ENCODE assay signal across 18 cellular contexts in genomic region chr3:13607821-13608620, GRCh38. TPM values are rescaled to one million over a fixed set of nuclear protein-coding genes. Genes with fewer than 3 reads are reported as not detected.
"Had no signal": no experiment of that assay in that cellular context is flagged by ENCODE, and none has a peak within 500 bp of the region (broad histone marks: within the 10 kb centered on the region; RNA-seq: fewer than 3 reads in every experiment).

No MANE protein-coding gene starts in this region.

- DNase-seq: activated B cell treated with CpG ODN at 0.5 μM for 24 hours; activated CD4-positive, alpha-beta T cell treated with anti-CD3 and anti-CD28 coated beads, Interleukin-2, amount 10 ng/mL, durations not matched to agents 24 days and 14 days; activated CD8-positive, alpha-beta memory T cell treated with anti-CD3 and anti-CD28 coated beads, Interleukin-2, amount 50 U/mL, for 48 hours; activated naive CD4-positive, alpha-beta T cell; activated T-cell treated with anti-CD3 and anti-CD28 coated beads, Interleukin-2, amount 50 U/mL, for 72 hours; left colon; retina; stimulated activated CD4-positive, alpha-beta T cell treated with anti-CD3 and anti-CD28 coated beads, Interleukin-4, amount 100 ng/mL, for 4 hours; stimulated activated CD8-positive, alpha-beta memory T cell treated with anti-CD3 and anti-CD28 coated beads, Interleukin-4, amount 100 ng/mL, for 48 hours; testis; upper lobe of right lung had no signal

- FAIRE-seq: astrocyte, endometrium, islet of Langerhans had no signal

- H3K27me3 Mint-ChIP-seq: stimulated activated naive CD8-positive, alpha-beta T cell treated with anti-CD3 and anti-CD28 coated beads, Interleukin-15, Interleukin-2, amounts not matched to agents 100 ng/mL and 50 ng/mL, for 24 hours had no signal

- H3K9me3 ChIP-seq: testis, upper lobe of right lung had no signal

- H3K36me3 Mint-ChIP-seq: neural progenitor cell had no signal

- H3K4me1 ChIP-seq: neural progenitor cell, upper lobe of right lung had no signal

- H3K36me3 ChIP-seq: neural progenitor cell, upper lobe of right lung had no signal

- H3K9ac ChIP-seq: neural progenitor cell had no signal

- H3K9me3 Mint-ChIP-seq: activated B cell treated with CpG ODN at 0.5 μM for 24 hours; activated CD4-positive, alpha-beta T cell treated with anti-CD3 and anti-CD28 coated beads, Interleukin-2, amount 10 ng/mL, durations not matched to agents 24 days and 14 days; activated T-cell treated with anti-CD3 and anti-CD28 coated beads, Interleukin-2, amount 50 U/mL, for 72 hours; neural progenitor cell; stimulated activated naive CD8-positive, alpha-beta T cell treated with anti-CD3 and anti-CD28 coated beads, Interleukin-15, Interleukin-2, amounts not matched to agents 100 ng/mL and 50 ng/mL, for 24 hours; T-helper 2 cell treated with Interferon-gamma antibody and Interleukin-4, amounts not matched to agents 5 μg/mL and 100 μg/mL, for 36 hours had no signal

- H3K4me2 ChIP-seq: neural progenitor cell had no signal

- ATAC-seq: activated T-cell treated with anti-CD3 and anti-CD28 coated beads, Interleukin-2, amount 50 U/mL, for 72 hours; left colon; upper lobe of right lung had no signal

- H3K4me3 Mint-ChIP-seq: activated B cell treated with CpG ODN at 0.5 μM for 24 hours; activated CD4-positive, alpha-beta T cell treated with anti-CD3 and anti-CD28 coated beads, Interleukin-2, amount 10 ng/mL, durations not matched to agents 24 days and 14 days; activated T-cell treated with anti-CD3 and anti-CD28 coated beads, Interleukin-2, amount 50 U/mL, for 72 hours; neural progenitor cell; stimulated activated naive CD8-positive, alpha-beta T cell treated with anti-CD3 and anti-CD28 coated beads, Interleukin-15, Interleukin-2, amounts not matched to agents 100 ng/mL and 50 ng/mL, for 24 hours; T-helper 2 cell treated with Interferon-gamma antibody and Interleukin-4, amounts not matched to agents 5 μg/mL and 100 μg/mL, for 36 hours had no signal

- H3K27ac ChIP-seq: neural progenitor cell, testis, upper lobe of right lung had no signal

- H2AFZ ChIP-seq: neural progenitor cell had no signal

- H3K27me3 ChIP-seq: neural progenitor cell, testis, upper lobe of right lung had no signal

- H3K27ac Mint-ChIP-seq: activated B cell treated with CpG ODN at 0.5 μM for 24 hours; activated CD4-positive, alpha-beta T cell treated with anti-CD3 and anti-CD28 coated beads, Interleukin-2, amount 10 ng/mL, durations not matched to agents 24 days and 14 days; activated T-cell treated with anti-CD3 and anti-CD28 coated beads, Interleukin-2, amount 50 U/mL, for 72 hours; neural progenitor cell; stimulated activated naive CD8-positive, alpha-beta T cell treated with anti-CD3 and anti-CD28 coated beads, Interleukin-15, Interleukin-2, amounts not matched to agents 100 ng/mL and 50 ng/mL, for 24 hours had no signal

- H3K4me1 Mint-ChIP-seq: activated B cell treated with CpG ODN at 0.5 μM for 24 hours; activated CD4-positive, alpha-beta T cell treated with anti-CD3 and anti-CD28 coated beads, Interleukin-2, amount 10 ng/mL, durations not matched to agents 24 days and 14 days had no signal

- H3K4me3 ChIP-seq: lung, neural progenitor cell, testis, upper lobe of right lung had no signal

RNA-seq across cellular contexts. Expression of gene FBLN2, which starts 59.1 kb away (rescaled TPM):
- total RNA-seq: activated CD4-positive, alpha-beta T cell treated with anti-CD3 and anti-CD28 coated beads, Interleukin-2, amount 10 ng/mL, durations not matched to agents 24 days and 14 days had no signal
